20 cellular contexts compared by ENCODE assay signal in the genomic region with DNA sequence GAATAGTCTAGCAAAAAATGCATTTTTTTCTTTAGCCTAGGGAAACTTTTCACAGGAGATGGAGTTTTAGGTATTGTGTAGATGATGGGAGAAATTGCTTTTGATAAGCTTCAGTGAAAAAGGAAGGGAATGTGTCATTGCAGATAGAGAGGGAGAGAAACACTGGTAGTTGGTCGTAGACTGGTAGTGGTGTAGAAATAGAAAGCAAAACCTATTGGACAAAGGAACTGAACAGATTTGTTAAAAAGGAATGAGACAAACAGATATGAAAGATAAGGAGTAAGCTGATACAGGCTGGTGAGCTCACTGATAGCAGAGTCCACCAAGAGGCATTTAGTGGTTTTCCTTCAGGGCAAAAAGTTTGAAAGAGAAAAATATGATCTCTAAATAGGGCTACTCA.
DNase-seq lines count a peak whose midpoint lies in the region; ATAC-seq and TF ChIP-seq lines count a peak whose summit lies in the region.
"Had no signal": no experiment of that assay in that cellular context is flagged by ENCODE, and none has a peak within 500 bp of the region (broad histone marks: within the 10 kb centered on the region; RNA-seq: fewer than 3 reads in every experiment).

No MANE protein-coding gene starts in this region.

- no peak overlapping the region for H2AK9ac ChIP-seq in IMR-90 (replicated peaks; ENCODE audit: low read depth, low read length, poor library complexity)

- in situ Hi-C loops in IMR-90 (cut with MboI; ENCODE audit: low sequenced_read_pairs) (no loop called here), brain microvascular endothelial cell (cut with HindIII; ENCODE audit: low pct_ligation_motif_present, low sequenced_read_pairs) (no loop called here)

- H3K18ac ChIP-seq in IMR-90 (ENCODE audit: low read depth, low read length) (no peak overlapping the region), mesenchymal stem cell (ENCODE audit: low read depth in 1 of 2, low read length in 2 of 2) (no peak overlapping the region)

- H3K36me3 Mint-ChIP-seq in activated CD4-positive, alpha-beta memory T cell treated with anti-CD3 and anti-CD28 coated beads for 36 hours, result peaks cover 28% of the 10 kb centered on the region

- no peak for TF ChIP-seq CTCF in IMR-90 (conservative IDR thresholded peaks at IDR 0.05; ENCODE audit: low read depth, low read length)
- TF ChIP-seq CTCF in brain microvascular endothelial cell (IDR thresholded peaks at IDR 0.05; ENCODE audit: low read depth, low read length, missing control alignments), result no peak
- no peak for TF ChIP-seq CTCF in tibial artery (IDR thresholded peaks at IDR 0.05)

- H4K8ac ChIP-seq in IMR-90 (ENCODE audit: low read depth in 2 of 2, low read length in 2 of 2) (no peak overlapping the region), mesenchymal stem cell (ENCODE audit: low read length) (no peak overlapping the region)

- H2AFZ ChIP-seq in IMR-90 (replicated peaks; ENCODE audit: low read length, poor library complexity) (no peak overlapping the region), mesenchymal stem cell (ENCODE audit: low read depth, low read length) (no peak overlapping the region)

- POLR2A ChIA-PET in IMR-90 (lab: Charles Lee; ENCODE audit: unreplicated experiment), result interaction anchor here (0.6 kb wide), 1 partner anchor 551 kb away, joined by 3 read pairs; no protein-coding TSS in a partner anchor
- POLR2A ChIA-PET in activated CD4-positive, alpha-beta memory T cell treated with anti-CD3 and anti-CD28 coated beads for 36 hours (lab: Charles Lee), result no interaction called here

- H4K20me1 ChIP-seq in IMR-90 (ENCODE audit: insufficient read depth, low read length), result peaks cover 61% of the 10 kb centered on the region

- H2AK5ac ChIP-seq in IMR-90 (ENCODE audit: low read depth, low read length) (no peak overlapping the region), mesenchymal stem cell (ENCODE audit: low read length, severe bottlenecking) (no peak overlapping the region)

- H2BK15ac ChIP-seq in IMR-90 (ENCODE audit: low read depth, low read length) (no peak overlapping the region), mesenchymal stem cell (ENCODE audit: low read depth, poor library complexity, severe bottlenecking) (no peak overlapping the region)

- no peak for TF ChIP-seq RAD21 in IMR-90 (IDR thresholded peaks at IDR 0.05; ENCODE audit: low read length)

- ATAC-seq in IMR-90 (ENCODE audit: low read depth), result peak; percentile 73
- no peak for ATAC-seq in GM21447 (IDR thresholded peaks at IDR 0.05; ENCODE audit: unreplicated experiment)
- no peak for ATAC-seq in left colon
- ATAC-seq: activated CD4-positive, alpha-beta T cell treated with anti-CD3 and anti-CD28 coated beads for 36 hours; body of pancreas; esophagus mucosa; mucosa of descending colon had no signal

- no peak overlapping the region for H3K23ac ChIP-seq in IMR-90 (ENCODE audit: low read depth, low read length)
- H3K23ac ChIP-seq in mesenchymal stem cell (ENCODE audit: low read length in 2 of 2), result no peak overlapping the region

- H2BK120ac ChIP-seq in IMR-90 (ENCODE audit: low read depth, low read length) (no peak overlapping the region), mesenchymal stem cell (ENCODE audit: low read depth, low read length) (no peak overlapping the region)

- H3K4me1 ChIP-seq in IMR-90 (ENCODE audit: control insufficient read depth, insufficient read depth, low read length), result no peaks in the 10 kb centered on the region
- no peaks in the 10 kb centered on the region for H3K4me1 ChIP-seq in mesenchymal stem cell (ENCODE audit: control insufficient read depth, insufficient read depth, low read depth, low read length)
- H3K4me1 ChIP-seq in tibial artery, result peaks cover 0 to 6% (median 0%) of the 10 kb centered on the region in 4 donors
- H3K4me1 ChIP-seq: body of pancreas, SJSA1 had no signal

- no peak overlapping the region for H3K4me3 ChIP-seq in IMR-90 (ENCODE audit: insufficient read depth, low read depth, low read length)
- H3K4me3 ChIP-seq in brain microvascular endothelial cell (ENCODE audit: low read depth, low read length), result no peak overlapping the region
- no peak overlapping the region for H3K4me3 ChIP-seq in mesenchymal stem cell (ENCODE audit: insufficient read depth in 1 of 2, low read depth in 1 of 2, low read length in 2 of 2)
- H3K4me3 ChIP-seq in tibial artery, result no peak overlapping the region
- H3K4me3 ChIP-seq: body of pancreas, dorsolateral prefrontal cortex, mucosa of descending colon, SJSA1 had no signal

- no peak overlapping the region for H2BK20ac ChIP-seq in IMR-90 (ENCODE audit: low read depth, low read length)

- peaks cover 24% of the 10 kb centered on the region for H3K4me1 Mint-ChIP-seq in activated CD4-positive, alpha-beta memory T cell treated with anti-CD3 and anti-CD28 coated beads for 36 hours (ENCODE audit: low read depth)

- H3K27me3 ChIP-seq in IMR-90 (ENCODE audit: control insufficient read depth, insufficient read depth, low read length), result no peaks in the 10 kb centered on the region
- H3K27me3 ChIP-seq in brain microvascular endothelial cell (replicated peaks), result no peaks in the 10 kb centered on the region
- H3K27me3 ChIP-seq in mesenchymal stem cell (ENCODE audit: control insufficient read depth in 1 of 2, insufficient read depth in 1 of 2, low read length in 2 of 2), result no peaks in the 10 kb centered on the region
- no peaks in the 10 kb centered on the region for H3K27me3 ChIP-seq in tibial artery
- H3K27me3 ChIP-seq: body of pancreas, dorsolateral prefrontal cortex, SJSA1 had no signal

- no peaks in the 10 kb centered on the region for H3K27me3 Mint-ChIP-seq in activated CD4-positive, alpha-beta memory T cell treated with anti-CD3 and anti-CD28 coated beads for 36 hours
- H3K27me3 Mint-ChIP-seq: activated CD4-positive, alpha-beta T cell treated with anti-CD3 and anti-CD28 coated beads for 36 hours had no signal

- peaks cover 20% of the 10 kb centered on the region for H3K9me3 Mint-ChIP-seq in activated CD4-positive, alpha-beta memory T cell treated with anti-CD3 and anti-CD28 coated beads for 36 hours

- intact Hi-C loops in IMR-90 (cut with micrococcal nuclease), result no loop called here
- intact Hi-C loops in left colon (cut with DNase I, micrococcal nuclease), result no loop called here
- intact Hi-C loops in activated CD4-positive, alpha-beta memory T cell treated with anti-CD3 and anti-CD28 coated beads for 36 hours (cut with micrococcal nuclease), result no loop called here
- intact Hi-C loops in tibial artery (cut with DNase I; ENCODE audit: low total_unique reads), result no loop called here

- H3K36me3 ChIP-seq in IMR-90 (ENCODE audit: control insufficient read depth, insufficient read depth, low read length), result no peaks in the 10 kb centered on the region
- no peaks in the 10 kb centered on the region for H3K36me3 ChIP-seq in brain microvascular endothelial cell (replicated peaks)
- peaks cover 0 to 18% of the 10 kb centered on the region in 2 experiments for H3K36me3 ChIP-seq in mesenchymal stem cell (ENCODE audit: control insufficient read depth in 1 of 2, insufficient read depth in 2 of 2, low read depth in 1 of 2, low read length in 2 of 2)
- no peaks in the 10 kb centered on the region for H3K36me3 ChIP-seq in tibial artery

- H3K9me1 ChIP-seq in IMR-90 (ENCODE audit: insufficient read depth, low read length), result peaks cover 4% of the 10 kb centered on the region

- H4K5ac ChIP-seq in IMR-90 (ENCODE audit: low read depth, low read length), result no peak overlapping the region

- H3K14ac ChIP-seq in IMR-90 (replicated peaks; ENCODE audit: low read depth, low read length) (no peak overlapping the region), mesenchymal stem cell (ENCODE audit: low read length in 2 of 2) (no peak overlapping the region)

- dilution Hi-C loops in IMR-90 (cut with HindIII; ENCODE audit: low sequenced_read_pairs, unreplicated experiment), result no loop called here

- H4K91ac ChIP-seq in IMR-90 (ENCODE audit: insufficient read depth, low read depth, low read length) (no peak overlapping the region), mesenchymal stem cell (ENCODE audit: low read length) (no peak overlapping the region)

- H3K4ac ChIP-seq in IMR-90 (ENCODE audit: low read depth, low read length), result no peak overlapping the region
- no peak overlapping the region for H3K4ac ChIP-seq in mesenchymal stem cell (ENCODE audit: low read depth in 1 of 2, low read length in 2 of 2)

- H2BK5ac ChIP-seq in IMR-90 (ENCODE audit: low read depth, low read length, poor library complexity, severe bottlenecking), result peak overlapping the region; percentile 36
- no peak overlapping the region for H2BK5ac ChIP-seq in mesenchymal stem cell (ENCODE audit: low read depth, low read length, poor library complexity, severe bottlenecking)

- DNase-seq in ELR (ENCODE audit: low read depth), result peak; percentile 36
- peak; percentile 48 for DNase-seq in IMR-90
- peak; percentile 27 for DNase-seq in brain microvascular endothelial cell
- DNase-seq in mesenchymal stem cell, result peak; percentile 39
- no peak for DNase-seq in left colon
- DNase-seq in activated CD4-positive, alpha-beta memory T cell treated with anti-CD3 and anti-CD28 coated beads for 36 hours, result no peak
- no peak for DNase-seq in tibial artery
- DNase-seq: activated CD4-positive, alpha-beta T cell treated with anti-CD3 and anti-CD28 coated beads for 36 hours; activated CD8-positive, alpha-beta memory T cell treated with anti-CD3 and anti-CD28 coated beads, Interleukin-2, amount 50 U/mL, for 4 hours; body of pancreas; dorsolateral prefrontal cortex; hippocampal formation; kidney glomerular epithelial cell; mucosa of descending colon; NCI-H1417; NCI-H2227 treated with DMSO at 0.1 percent for 48 hours; T1000 had no signal

- no CpG with 5 or more reads among the region's 1 CpG for WGBS in IMR-90 (ENCODE audit: extremely low coverage in 2 of 2, insufficient read length in 1 of 2), 2 experiments
- 71% methylated on average over 1 of the region's 1 CpG for WGBS in mesenchymal stem cell

- no TSS peak for BruUV-seq in IMR-90 (replicated peaks; lab: Mats Ljungman, UMichigan)

- H3K27ac Mint-ChIP-seq in activated CD4-positive, alpha-beta memory T cell treated with anti-CD3 and anti-CD28 coated beads for 36 hours, result no peak overlapping the region
- H3K27ac Mint-ChIP-seq: activated CD4-positive, alpha-beta T cell treated with anti-CD3 and anti-CD28 coated beads for 36 hours had no signal

- H3K9ac ChIP-seq in IMR-90 (ENCODE audit: low read depth, low read length), result no peak overlapping the region
- H3K9ac ChIP-seq in mesenchymal stem cell (ENCODE audit: low read length), result no peak overlapping the region

- peak overlapping the region; percentile 15; the same call in 1 of the 2 replicates for H3K4me2 ChIP-seq in IMR-90 (ENCODE audit: low read depth, low read length)
- H3K4me2 ChIP-seq in mesenchymal stem cell (ENCODE audit: low read length, poor library complexity, severe bottlenecking), result no peak overlapping the region

- TF ChIP-seq POLR2A in IMR-90 (IDR thresholded peaks at IDR 0.05; ENCODE audit: low read depth, low read length), result no peak

- CTCF ChIA-PET in IMR-90 (lab: Yijun Ruan, JAX), result no interaction called here
- CTCF ChIA-PET in activated CD4-positive, alpha-beta memory T cell treated with anti-CD3 and anti-CD28 coated beads for 36 hours (lab: Charles Lee), result no interaction called here

- H3K27ac ChIP-seq in IMR-90 (ENCODE audit: insufficient read depth, low read length) (no peak overlapping the region), brain microvascular endothelial cell (no peak overlapping the region), mesenchymal stem cell (ENCODE audit: low read length, poor library complexity, severe bottlenecking) (no peak overlapping the region), tibial artery (no peak overlapping the region)
- H3K27ac ChIP-seq: body of pancreas, dorsolateral prefrontal cortex, SJSA1 had no signal

- peaks cover 8 to 49% of the 10 kb centered on the region in 2 experiments; a peak in 3 of 4 replicates for H3K79me1 ChIP-seq in IMR-90 (ENCODE audit: low read depth in 1 of 2, low read length in 2 of 2)
- peaks cover 9% of the 10 kb centered on the region for H3K79me1 ChIP-seq in mesenchymal stem cell (replicated peaks; ENCODE audit: low read length, poor library complexity, severe bottlenecking)

- no peaks in the 10 kb centered on the region for H3K9me3 ChIP-seq in IMR-90 (ENCODE audit: control insufficient read depth, insufficient read depth, low read length)
- H3K9me3 ChIP-seq in mesenchymal stem cell (ENCODE audit: control insufficient read depth, low read length), result no peaks in the 10 kb centered on the region
- no peaks in the 10 kb centered on the region for H3K9me3 ChIP-seq in tibial artery
- H3K9me3 ChIP-seq: body of pancreas, mucosa of descending colon had no signal

- H3K4me3 Mint-ChIP-seq in activated CD4-positive, alpha-beta memory T cell treated with anti-CD3 and anti-CD28 coated beads for 36 hours, result no peak overlapping the region
- H3K4me3 Mint-ChIP-seq: activated CD4-positive, alpha-beta T cell treated with anti-CD3 and anti-CD28 coated beads for 36 hours had no signal

- no peak overlapping the region for H2BK12ac ChIP-seq in mesenchymal stem cell (ENCODE audit: low read length in 2 of 2)

- H3K56ac ChIP-seq in IMR-90 (ENCODE audit: extremely low read depth, insufficient read depth, low read length), result no peak overlapping the region

Comparison
In these comparisons a context has a peak if more than half of its experiments do, and no peak if none do; other contexts are left out.
1. DNase-seq: peak in ELR (single experiment), IMR-90 (single experiment), brain microvascular endothelial cell (single experiment) and mesenchymal stem cell (single experiment); none in left colon (0 of 2), activated CD4-positive, alpha-beta memory T cell treated with anti-CD3 and anti-CD28 coated beads for 36 hours (single experiment) and tibial artery (0 of 2).